18 cellular contexts compared by ENCODE assay signal in the genomic region with DNA sequence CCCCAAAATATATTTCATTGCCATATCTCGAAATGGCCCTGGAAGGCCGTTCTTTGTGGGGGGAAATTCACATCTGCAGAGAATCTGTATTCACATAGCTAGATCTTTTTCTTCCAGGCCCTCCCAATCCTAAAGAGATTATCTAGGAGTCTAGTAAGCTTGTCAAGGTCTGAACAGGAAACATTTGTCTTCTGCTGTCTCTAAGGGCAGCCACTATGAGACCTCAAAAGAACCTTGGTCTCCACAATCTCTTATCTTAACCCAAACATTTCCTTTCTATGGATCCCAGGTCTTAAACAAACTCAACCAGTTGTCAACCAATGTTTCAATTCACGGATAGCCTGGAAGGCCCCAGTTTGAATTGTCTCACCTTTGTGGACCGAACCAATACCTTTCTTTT. TPM values are rescaled to one million over a fixed set of nuclear protein-coding genes. Genes with fewer than 3 reads are reported as not detected.
"Had no signal": no experiment of that assay in that cellular context is flagged by ENCODE, and none has a peak within 500 bp of the region (broad histone marks: within the 10 kb centered on the region; RNA-seq: fewer than 3 reads in every experiment).

No MANE protein-coding gene starts in this region.

- H3K27ac ChIP-seq: colonic mucosa, heart left ventricle, psoas muscle, right lobe of liver had no signal

- H3K4me1 ChIP-seq: colonic mucosa, heart left ventricle, psoas muscle, right lobe of liver had no signal

- H3K9me3 Mint-ChIP-seq: natural killer cell treated with Interleukin-12 subunit alpha and Interleukin-12 subunit beta and Interleukin-15 and Interleukin-18, amount 100 ng/mL, for 72 hours; stimulated activated naive B cell treated with anti-CD40 and anti-IgM and Interleukin-4, amounts not matched to agents 10 μg/mL and 1 μg/mL and 100 μg/mL, for 72 hours had no signal

- H3K4me3 Mint-ChIP-seq: natural killer cell treated with Interleukin-12 subunit alpha and Interleukin-12 subunit beta and Interleukin-15 and Interleukin-18, amount 100 ng/mL, for 72 hours; stimulated activated naive B cell treated with anti-CD40 and anti-IgM and Interleukin-4, amounts not matched to agents 10 μg/mL and 1 μg/mL and 100 μg/mL, for 72 hours had no signal

- H3K27ac Mint-ChIP-seq: stimulated activated naive B cell treated with anti-CD40 and anti-IgM and Interleukin-4, amounts not matched to agents 10 μg/mL and 1 μg/mL and 100 μg/mL, for 72 hours had no signal

- DNase-seq: activated CD4-positive, alpha-beta T cell treated with anti-CD3 and anti-CD28 coated beads, Interleukin-2, amount 50 U/mL, for 48 hours; activated CD4-positive, CD25-positive, alpha-beta regulatory T cell; activated effector memory CD4-positive, alpha-beta T cell treated with anti-CD3 and anti-CD28 coated beads, Interleukin-2, amount 50 U/mL, for 16 hours; colonic mucosa; effector CD4-positive, alpha-beta T cell; heart left ventricle; islet precursor cell; occipital lobe; psoas muscle; right lobe of liver; stimulated activated CD4-positive, alpha-beta T cell treated with anti-CD3 and anti-CD28 coated beads, Interleukin-1b, Interleukin-23, amount 100 ng/mL, for 48 hours; stimulated activated naive B cell treated with anti-CD40 and anti-IgM and Interleukin-4, amounts not matched to agents 10 μg/mL and 1 μg/mL and 100 μg/mL, for 72 hours; trophoblast cell had no signal

- H3K27me3 ChIP-seq: colonic mucosa had no signal

- H3K36me3 Mint-ChIP-seq: natural killer cell treated with Interleukin-12 subunit alpha and Interleukin-12 subunit beta and Interleukin-15 and Interleukin-18, amount 100 ng/mL, for 72 hours; stimulated activated naive B cell treated with anti-CD40 and anti-IgM and Interleukin-4, amounts not matched to agents 10 μg/mL and 1 μg/mL and 100 μg/mL, for 72 hours had no signal

- H3K36me3 ChIP-seq: colonic mucosa, heart left ventricle, right lobe of liver had no signal

- H3K4me3 ChIP-seq: colonic mucosa, heart left ventricle, psoas muscle, right lobe of liver had no signal

- H3K9me3 ChIP-seq: colonic mucosa, heart left ventricle, psoas muscle, right lobe of liver had no signal

- ATAC-seq: heart left ventricle; left lobe of liver; natural killer cell treated with Interleukin-12 subunit alpha and Interleukin-12 subunit beta and Interleukin-15 and Interleukin-18, amount 100 ng/mL, for 72 hours; psoas muscle; right lobe of liver; stimulated activated naive B cell treated with anti-CD40 and anti-IgM and Interleukin-4, amounts not matched to agents 10 μg/mL and 1 μg/mL and 100 μg/mL, for 72 hours had no signal

RNA-seq across cellular contexts. Expression of a gene that starts 45.0 kb away (rescaled TPM):
- total RNA-seq: astrocyte, fibroblast of lung, frontal cortex, left lobe of liver, occipital lobe had no signal
- polyA plus RNA-seq: fibroblast of lung, heart left ventricle had no signal
